Comparison of ENCODE assay signal across 2 cellular contexts in genomic region chr16:3487521-3488410, GRCh38.
TF ChIP-seq lines count a peak whose summit lies in the region.

No MANE protein-coding gene starts in this region.

TF ChIP-seq in HCT116, 20 proteins besides CTCF, POLR2A, EP300 and RAD21:
- no peak for TF ChIP-seq POLR2AphosphoS5 (IDR thresholded peaks at IDR 0.05; ENCODE audit: low read depth, low read length)
- no peak for TF ChIP-seq ATF3 (IDR thresholded peaks at IDR 0.05)
- TF ChIP-seq FOSL1 (IDR thresholded peaks at IDR 0.05; ENCODE audit: low read depth) = no peak
- TF ChIP-seq CBX3 (IDR thresholded peaks at IDR 0.05; ENCODE audit: low read depth) = no peak

TF ChIP-seq in K562, 482 proteins besides CTCF, POLR2A, EP300 and RAD21:
- no peak for TF ChIP-seq ZBTB12 (CRISPR knock-in tag; IDR thresholded peaks at IDR 0.05)
- peak; percentile 10 for TF ChIP-seq CTCFL (IDR thresholded peaks at IDR 0.05; ENCODE audit: borderline replicate concordance, insufficient read depth, low read depth, low read length, poor library complexity, severe bottlenecking)
- peak in 1 of 3 experiments; percentile 57; a peak in 1 of 6 replicates for TF ChIP-seq ZBTB11 (CRISPR knock-in tag; IDR thresholded peaks at IDR 0.05)
- TF ChIP-seq POLR2G (IDR thresholded peaks at IDR 0.05; ENCODE audit: low read depth, low read length) = peak; percentile 61
